Comparison of ENCODE assay signal across 8 cellular contexts in genomic region chr3:142578309-142579223, GRCh38. TPM values are rescaled to one million over a fixed set of nuclear protein-coding genes. Genes with fewer than 3 reads are reported as not detected.
A peak's percentile ranks its signal among the peaks of the same experiment; 100 is the strongest.
DNase-seq lines count a peak whose midpoint lies in the region; ATAC-seq, FAIRE-seq and TF ChIP-seq lines count a peak whose summit lies in the region.

Gene ATR, minus strand, starts transcription at chr3:142578733. Its CDS starts 29 bp downstream, at chr3:142578704.

- H3K27ac ChIP-seq in adrenal gland (peak within 1 kb of the TSS; percentile 82 to 96 (median 93)), heart left ventricle (peak within 1 kb of the TSS; percentile 72 to 97 (median 91)), upper lobe of right lung (peak within 1 kb of the TSS; percentile 97)

- 0 to 1% (median 1%) methylated on average over 24 to 65 of the region's 65 CpGs for WGBS in adrenal gland, 4 donors
- 0 to 1% (median 0%) methylated on average over 22 to 65 of the region's 65 CpGs for WGBS in heart left ventricle, 4 donors

- H3K36me3 ChIP-seq in adrenal gland (replicated peaks in 1 of 2) (no peaks in the 10 kb centered on the region), heart left ventricle (no peaks in the 10 kb centered on the region), upper lobe of right lung (no peaks in the 10 kb centered on the region)

- peak; percentile 91 for FAIRE-seq in GM12892 (lab: Jason Lieb, UNC)

- intact Hi-C loops in adrenal gland (cut with DNase I): no loop called here
- intact Hi-C loops in heart left ventricle (cut with DNase I): loop anchor here in 3 of 10 donors (2.0 to 5.0 kb wide), 3 partner anchors 146 to 424 kb away; partner anchors contain the start of genes U2SURP (in 3 of the 3) and TRPC1 (in 1 of the 3)
- intact Hi-C loops in posterior vena cava (cut with DNase I): loop anchor here in 1 of 2 donors (10.0 kb wide), 1 partner anchor 426 kb away; the partner anchor contains the start of gene U2SURP
- intact Hi-C loops in upper lobe of right lung (cut with DNase I): no loop called here

- peak; percentile 90 for ATAC-seq in HG02852 (IDR thresholded peaks at IDR 0.05; ENCODE audit: unreplicated experiment)
- peak; percentile 99 for ATAC-seq in heart left ventricle
- ATAC-seq in upper lobe of right lung: peak; percentile 99

- TF ChIP-seq CTCF in adrenal gland (IDR thresholded peaks at IDR 0.05) (no peak), heart left ventricle (IDR thresholded peaks at IDR 0.05) (peak in 3 of 12 donors; percentile 8 to 18 (median 16)), upper lobe of right lung (IDR thresholded peaks at IDR 0.05) (no peak)

- peak; percentile 98 for TF ChIP-seq POLR2A in GM12892 (IDR thresholded peaks at IDR 0.05; ENCODE audit: low read depth, low read length)
- peak; percentile 67 to 97 for TF ChIP-seq POLR2A in adrenal gland (IDR thresholded peaks at IDR 0.05)
- TF ChIP-seq POLR2A in heart left ventricle (IDR thresholded peaks at IDR 0.05): no peak

- no peaks in the 10 kb centered on the region for H3K9me3 ChIP-seq in adrenal gland (replicated peaks in 1 of 3)
- no peaks in the 10 kb centered on the region for H3K9me3 ChIP-seq in heart left ventricle
- H3K9me3 ChIP-seq in upper lobe of right lung: no peaks in the 10 kb centered on the region

- H3K27me3 ChIP-seq in adrenal gland (no peaks in the 10 kb centered on the region), heart left ventricle (no peaks in the 10 kb centered on the region), upper lobe of right lung (no peaks in the 10 kb centered on the region)

- peak within 1 kb of the TSS; percentile 40 to 80 (median 70) for H3K4me3 ChIP-seq in adrenal gland
- peak within 1 kb of the TSS; percentile 53 to 97 (median 88) for H3K4me3 ChIP-seq in heart left ventricle
- H3K4me3 ChIP-seq in upper lobe of right lung: peak within 1 kb of the TSS; percentile 98

- peaks cover 31 to 43% of the 10 kb centered on the region in 2 donors for H3K4me1 ChIP-seq in adrenal gland (replicated peaks in 1 of 2)
- H3K4me1 ChIP-seq in heart left ventricle: peaks cover 0 to 50% (median 24%) of the 10 kb centered on the region in 12 donors
- H3K4me1 ChIP-seq in upper lobe of right lung: peaks cover 21% of the 10 kb centered on the region

- DNase-seq in GM12892 (ENCODE audit: insufficient read length): peak; percentile 85
- peak; percentile 99 for DNase-seq in NCI-H146 (lab: John Stamatoyannopoulos, UW)
- peak; percentile 87 to 98 (median 91) for DNase-seq in T-helper 1 cell
- DNase-seq in adrenal gland: peak; percentile 98 to 99 (median 98)
- peak; percentile 97 to 98 (median 98) for DNase-seq in heart left ventricle
- peak; percentile 99 for DNase-seq in posterior vena cava (ENCODE audit: low spot score)
- DNase-seq in upper lobe of right lung: peak; percentile 99

RNA-seq across cellular contexts. Expression of gene ATR, which starts in this region (rescaled TPM):
- polyA plus RNA-seq in GM12892 (2012; ENCODE audit: missing spikeins): 14.3 TPM
- total RNA-seq in adrenal gland: 10 to 100 TPM; 34.7 to 70.5 (median 50.9) TPM
- 100 to 1,000 TPM in 1 of 3 donors, 10 to 100 TPM in 2; 44.9 to 131 (median 54.3) TPM for polyA plus RNA-seq in adrenal gland
- 10 to 100 TPM; 10.3 to 17.0 (median 11.1) TPM for total RNA-seq in heart left ventricle
- polyA plus RNA-seq in heart left ventricle: 1 to 10 TPM; 5.4 to 6.7 TPM
- total RNA-seq in posterior vena cava: 10 to 100 TPM; 20.2 to 20.3 TPM
- 23.0 TPM for total RNA-seq in upper lobe of right lung

Comparison
In these comparisons a context has a peak if more than half of its experiments do, and no peak if none do; other contexts are left out.
1. Peak in every context shown above with its lines: DNase-seq, ATAC-seq, H3K4me3 ChIP-seq and H3K27ac ChIP-seq.
2. RNA of gene ATR (polyA plus RNA-seq): 44.9 to 131 TPM in adrenal gland; 5.4 to 6.7 TPM in heart left ventricle; every median in the first group is over 4 times any median in the second.
3. POLR2A ChIP-seq: peak in GM12892 (single experiment) and adrenal gland (2 of 2); none in heart left ventricle (0 of 2).